In genomic region chr4:105944535-105944934, GRCh38 we compare ENCODE assay signal across 20 cellular contexts. TPM values are rescaled to one million over a fixed set of nuclear protein-coding genes. Genes with fewer than 3 reads are reported as not detected.
DNase-seq lines count a peak whose midpoint lies in the region; ATAC-seq and TF ChIP-seq lines count a peak whose summit lies in the region.
"Had no signal": no experiment of that assay in that cellular context is flagged by ENCODE, and none has a peak within 500 bp of the region (broad histone marks: within the 10 kb centered on the region; RNA-seq: fewer than 3 reads in every experiment).

No MANE protein-coding gene starts in this region.

- peak; percentile 75 for DNase-seq in BJ (ENCODE audit: low read depth)
- DNase-seq in SK-N-SH = no peak
- peak; percentile 10 for DNase-seq in fibroblast of mammary gland (ENCODE audit: low read depth)
- peak; percentile 84 for DNase-seq in myocyte (ENCODE audit: low read depth)
- DNase-seq in DMS 273 treated with DMSO at 0.1 percent for 48 hours (lab: John Stamatoyannopoulos, UW) = no peak
- no peak for DNase-seq in globus pallidus (ENCODE audit: low spot score)
- DNase-seq in RWPE1 (ENCODE audit: low spot score) = no peak
- DNase-seq: activated naive CD4-positive, alpha-beta T cell treated with anti-CD3 and anti-CD28 coated beads, Interleukin-2, amount 50 U/mL, for 16 hours; caudate nucleus; endodermal cell; immature natural killer cell; KBM-7; NCI-H1105; NCI-H82; retina; stimulated activated CD4-positive, alpha-beta T cell treated with anti-CD3 and anti-CD28 coated beads, Interleukin-1b, Interleukin-23, amount 100 ng/mL, for 48 hours; SW 1271 had no signal

- H3K9me2 ChIP-seq in SK-N-SH = no peaks in the 10 kb centered on the region

- no peaks in the 10 kb centered on the region for H3F3A ChIP-seq in SK-N-SH (replicated peaks; ENCODE audit: insufficient read depth)

- H3K4me1 ChIP-seq in SK-N-SH (ENCODE audit: control insufficient read depth in 1 of 2, insufficient read depth in 2 of 2, low read depth in 1 of 2, low read length in 1 of 2) = no peaks in the 10 kb centered on the region; a peak in 1 of 4 replicates
- H3K4me1 ChIP-seq: BLaER1 had no signal

- H3K9ac ChIP-seq in SK-N-SH = no peak overlapping the region
- H3K9ac ChIP-seq: BLaER1 had no signal

- WGBS in SK-N-SH (ENCODE audit: low lambda C conversion rate) = 31% methylated on average over 1 of the region's 1 CpG

- TF ChIP-seq EP300 in SK-N-SH (IDR thresholded peaks at IDR 0.05; ENCODE audit: borderline replicate concordance in 1 of 2, low read depth in 1 of 2, low read length in 1 of 2) = no peak

- POLR2A ChIA-PET in BJ (lab: Charles Lee) (no interaction called here), SK-N-SH (lab: Yijun Ruan, JAX) (no interaction called here), RWPE1 (lab: Yijun Ruan, JAX; ENCODE audit: low non-redundant PET) (no interaction called here)

- no peak for ATAC-seq in GM21737 (IDR thresholded peaks at IDR 0.05; ENCODE audit: unreplicated experiment)
- ATAC-seq: Panc1 had no signal

- no peaks in the 10 kb centered on the region for H3K9me3 ChIP-seq in SK-N-SH

- H4K20me1 ChIP-seq in SK-N-SH (ENCODE audit: insufficient read depth) = no peaks in the 10 kb centered on the region
- H4K20me1 ChIP-seq: BLaER1 had no signal

- CTCF ChIA-PET in BJ (lab: Yijun Ruan, JAX) (no interaction called here), SK-N-SH (lab: Yijun Ruan, JAX) (no interaction called here), RWPE1 (lab: Yijun Ruan, JAX) (no interaction called here)

- H3K4me2 ChIP-seq in SK-N-SH = no peak overlapping the region
- H3K4me2 ChIP-seq: BLaER1 had no signal

- no peaks in the 10 kb centered on the region for H3K79me2 ChIP-seq in SK-N-SH (ENCODE audit: insufficient read depth)

- H3K4me3 ChIP-seq in BJ (ENCODE audit: low read depth, low read length) (no peak overlapping the region), SK-N-SH (ENCODE audit: low read depth in 2 of 2, low read length in 1 of 2) (no peak overlapping the region), fibroblast of mammary gland (ENCODE audit: control insufficient read depth, low read depth, low read length) (no peak overlapping the region)
- H3K4me3 ChIP-seq: BLaER1 had no signal

- H3K27me3 ChIP-seq in BJ (ENCODE audit: control insufficient read depth, insufficient read depth, low read length) = no peaks in the 10 kb centered on the region; the same call in 1 of the 2 replicates
- H3K27me3 ChIP-seq in SK-N-SH (ENCODE audit: insufficient read depth) = no peaks in the 10 kb centered on the region
- H3K27me3 ChIP-seq: BLaER1 had no signal

- TF ChIP-seq RAD21 in SK-N-SH (IDR thresholded peaks at IDR 0.05; ENCODE audit: low read length) = no peak

- H3K27ac ChIP-seq in SK-N-SH (ENCODE audit: low read depth in 2 of 2, low read length in 1 of 2) = no peak overlapping the region; a peak in 1 of 4 replicates
- H3K27ac ChIP-seq in RWPE1 = no peak overlapping the region
- H3K27ac ChIP-seq: BLaER1 had no signal

- no peaks in the 10 kb centered on the region for H3K36me3 ChIP-seq in BJ (ENCODE audit: control insufficient read depth, insufficient read depth, low read length)
- no peaks in the 10 kb centered on the region for H3K36me3 ChIP-seq in SK-N-SH (replicated peaks in 1 of 2; ENCODE audit: control insufficient read depth in 1 of 2, insufficient read depth in 2 of 2, low read length in 1 of 2)
- H3K36me3 ChIP-seq: BLaER1 had no signal

- no peak overlapping the region for H2AFZ ChIP-seq in SK-N-SH (ENCODE audit: low read depth)

- TF ChIP-seq CTCF in BJ (IDR thresholded peaks at IDR 0.05; ENCODE audit: insufficient read depth, low read depth, low read length) (no peak), SK-N-SH (IDR thresholded peaks at IDR 0.05) (no peak), fibroblast of mammary gland (conservative IDR thresholded peaks at IDR 0.05; ENCODE audit: control insufficient read depth, insufficient read depth, low read depth, low read length) (no peak), RWPE1 (conservative IDR thresholded peaks at IDR 0.05; ENCODE audit: low read depth) (no peak)

TF ChIP-seq in SK-N-SH, 30 proteins besides CTCF, POLR2A, EP300 and RAD21:
- TF ChIP-seq NFIC (IDR thresholded peaks at IDR 0.05; ENCODE audit: borderline replicate concordance) (peak; percentile 57), NRF1 (IDR thresholded peaks at IDR 0.05; ENCODE audit: low read depth, low read length) (no peak), SIN3A (IDR thresholded peaks at IDR 0.05; ENCODE audit: borderline replicate concordance, low read depth, low read length) (no peak), PBX3 (IDR thresholded peaks at IDR 0.05) (0 out of 2 replicates have a peak, but pooled peaks have one; percentile 22)

RNA-seq across cellular contexts. Expression of gene NPNT, which starts 49.3 kb away (rescaled TPM):
- polyA plus RNA-seq in BJ (2011; rRNA removed) = not detected in 2 replicates
- polyA minus RNA-seq in BJ (2011; rRNA and poly(A)+ RNA removed) = not detected in 2 replicates
- not detected in 2 replicates for polyA plus RNA-seq in SK-N-SH (2012; rRNA removed)
- under 0.01 TPM in 1 of 2 replicates, not detected in the other for polyA plus RNA-seq in SK-N-SH (2012; cell fraction: cytosol; rRNA removed)
- 0.05 TPM in 1 of 2 replicates, not detected in the other for polyA plus RNA-seq in SK-N-SH (2012; cell fraction: nucleus; rRNA removed)
- 13.2 and 15.5 TPM in 2 replicates for total RNA-seq in myocyte
- polyA plus RNA-seq in myocyte (2012) = 59.0 TPM
- polyA plus RNA-seq: immature natural killer cell had no signal

Comparison
In these comparisons a context has a peak if more than half of its experiments do, and no peak if none do; other contexts are left out.
1. DNase-seq: peak in BJ (single experiment), fibroblast of mammary gland (single experiment) and myocyte (single experiment); none in SK-N-SH (single experiment), DMS 273 treated with DMSO at 0.1 percent for 48 hours (single experiment), globus pallidus (single experiment) and RWPE1 (single experiment).